Comparison of ENCODE assay signal across 1 cellular context in the genomic region with DNA sequence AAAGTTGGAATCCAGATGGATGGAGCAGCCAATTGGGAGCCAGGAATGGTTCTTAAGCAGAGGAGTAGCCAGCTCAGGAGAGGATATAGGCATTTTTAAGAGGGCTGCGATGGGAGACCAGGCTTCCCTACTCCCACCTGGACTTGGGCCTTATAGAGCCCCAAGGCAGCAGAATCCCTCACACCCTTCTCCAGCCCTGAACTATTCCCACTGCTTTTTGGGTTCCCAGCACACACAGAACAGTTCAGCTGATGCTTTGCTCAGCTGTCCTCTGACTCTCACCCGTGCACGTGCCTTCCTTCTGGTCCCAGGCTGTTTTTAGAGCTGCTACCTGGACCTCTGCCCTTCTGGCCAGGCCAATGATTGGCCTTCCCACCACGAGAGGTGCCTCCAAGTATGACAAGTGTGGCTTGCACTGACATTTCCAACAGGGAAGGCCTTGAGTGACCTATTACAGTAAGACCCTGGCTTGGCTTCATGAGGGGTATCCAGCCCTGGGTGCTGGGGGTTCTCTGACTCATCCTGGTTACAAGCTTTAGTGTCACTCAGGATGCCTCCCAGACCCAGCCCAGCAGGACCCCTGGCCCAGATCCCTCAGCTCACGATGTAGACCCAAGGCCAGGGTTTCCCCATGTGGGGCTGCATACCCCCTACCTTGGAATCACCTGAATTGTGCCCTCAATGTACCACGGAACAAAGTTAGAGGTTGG.
TF ChIP-seq lines count a peak whose summit lies in the region.

No MANE protein-coding gene starts in this region.

TF ChIP-seq in IMR-90, 13 proteins besides CTCF, POLR2A, EP300 and RAD21 (continued from another document):
- no peak for TF ChIP-seq BHLHE40 (IDR thresholded peaks at IDR 0.05; ENCODE audit: low read depth, low read length)
- no peak for TF ChIP-seq RCOR1 (IDR thresholded peaks at IDR 0.05; ENCODE audit: insufficient replicate concordance, low read length)
- no peak for TF ChIP-seq SMC3 (IDR thresholded peaks at IDR 0.05; ENCODE audit: low read depth, low read length)
TF ChIP-seq in IMR-90: peak in this region for 0.
